In genomic region chr17:36602030-36602737, GRCh38 we compare ENCODE assay signal across 8 cellular contexts. TPM values are rescaled to one million over a fixed set of nuclear protein-coding genes. Genes with fewer than 3 reads are reported as not detected.
A peak's percentile ranks its signal among the peaks of the same experiment; 100 is the strongest.
DNase-seq lines count a peak whose midpoint lies in the region; ATAC-seq and TF ChIP-seq lines count a peak whose summit lies in the region.

No MANE protein-coding gene starts in this region.

- DNase-seq in activated CD4-positive, alpha-beta T cell treated with anti-CD3 and anti-CD28 coated beads, Interleukin-2, amount 50 U/mL, for 48 hours, result peak; percentile 28
- DNase-seq in foreskin keratinocyte (no peak), omental fat pad (ENCODE audit: low spot score) (no peak), NCI-H345 treated with DMSO at 0.1 percent for 48 hours (lab: John Stamatoyannopoulos, UW; ENCODE audit: unreplicated experiment) (no peak), middle frontal gyrus (ENCODE audit: extremely low spot score, low spot score) (no peak), GDM1 (lab: John Stamatoyannopoulos, UW) (no peak)

- no peaks in the 10 kb centered on the region for H3K4me1 ChIP-seq in foreskin keratinocyte

- no peak for TF ChIP-seq CTCF in foreskin keratinocyte (conservative IDR thresholded peaks at IDR 0.05)
- no peak for TF ChIP-seq CTCF in omental fat pad (IDR thresholded peaks at IDR 0.05)

- H3K27me3 ChIP-seq in foreskin keratinocyte, result no peaks in the 10 kb centered on the region

- peak overlapping the region; percentile 39 for H3K27ac ChIP-seq in foreskin keratinocyte

- peak; percentile 14 for ATAC-seq in GM18511 (IDR thresholded peaks at IDR 0.05; ENCODE audit: unreplicated experiment)
- peak; percentile 14 for ATAC-seq in HG03175 (IDR thresholded peaks at IDR 0.05; ENCODE audit: unreplicated experiment)
- ATAC-seq in foreskin keratinocyte, result peak; percentile 21
- peak; percentile 31 for ATAC-seq in omental fat pad (ENCODE audit: low FRiP score)

RNA-seq across cellular contexts. Expression of gene MRM1, which starts 0.8 kb away (rescaled TPM):
- 7.3 and 9.5 TPM in 2 replicates for total RNA-seq in foreskin keratinocyte
- 9.2 and 12.1 TPM in 2 replicates for polyA plus RNA-seq in foreskin keratinocyte
- 1 to 10 TPM; 5.3 to 8.2 (median 5.6) TPM for total RNA-seq in omental fat pad

RNA-seq across cellular contexts. Expression of gene DHRS11, which starts 10.5 kb away (rescaled TPM):
- 7.9 and 8.8 TPM in 2 replicates for total RNA-seq in foreskin keratinocyte
- 10.3 and 12.5 TPM in 2 replicates for polyA plus RNA-seq in foreskin keratinocyte
- total RNA-seq in omental fat pad, result 10 to 100 TPM in 2 of 4 donors, 1 to 10 TPM in 2; 5.6 to 19.8 (median 11.1) TPM

RNA-seq across cellular contexts. Expression of gene GGNBP2, which starts 57.5 kb away (rescaled TPM):
- 49.9 and 55.1 TPM in 2 replicates for total RNA-seq in foreskin keratinocyte
- 34.6 and 35.2 TPM in 2 replicates for polyA plus RNA-seq in foreskin keratinocyte
- total RNA-seq in omental fat pad, result 10 to 100 TPM; 54.3 to 80.9 (median 63.1) TPM

Comparison
In these comparisons a context has a peak if more than half of its experiments do, and no peak if none do; other contexts are left out.
1. DNase-seq: peak in activated CD4-positive, alpha-beta T cell treated with anti-CD3 and anti-CD28 coated beads, Interleukin-2, amount 50 U/mL, for 48 hours (2 of 2); none in foreskin keratinocyte (0 of 2), omental fat pad (single experiment), NCI-H345 treated with DMSO at 0.1 percent for 48 hours (single experiment), middle frontal gyrus (single experiment) and GDM1 (single experiment).
2. Peak in every context shown above with its lines, with median percentiles within 50 percentile points of each other: ATAC-seq.